Comparison of ENCODE assay signal across 8 cellular contexts in the genomic region with DNA sequence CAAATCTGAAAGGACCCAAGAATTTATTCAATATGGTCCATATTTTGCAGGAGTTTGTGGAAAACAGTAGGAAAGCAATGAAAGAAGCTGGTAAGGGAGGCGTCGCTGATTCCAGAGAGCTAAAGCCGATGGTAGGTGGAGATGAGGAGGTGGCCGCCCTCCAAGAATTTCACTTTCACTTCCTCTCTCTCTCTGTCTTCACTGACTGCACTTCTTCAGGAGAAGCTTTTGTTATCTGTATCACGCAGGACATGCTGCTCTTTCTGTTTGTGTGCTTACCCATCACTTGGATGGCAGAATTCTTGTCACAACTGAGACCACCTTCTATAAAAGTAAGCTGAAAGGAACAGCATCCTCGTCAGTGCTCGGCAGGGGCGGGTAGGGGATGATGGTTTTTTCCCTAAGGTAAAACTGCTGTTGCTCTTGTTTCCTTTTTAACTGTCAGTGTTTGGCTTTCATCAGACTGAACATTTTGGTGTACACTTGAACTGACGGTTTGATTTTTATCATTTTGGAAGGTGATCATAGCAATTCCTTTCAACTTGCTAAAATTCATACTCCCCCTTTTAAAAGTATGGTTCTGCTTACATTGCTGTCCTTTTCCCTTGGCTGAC.
DNase-seq lines count a peak whose midpoint lies in the region; ATAC-seq and TF ChIP-seq lines count a peak whose summit lies in the region.

No MANE protein-coding gene starts in this region.

- peak overlapping the region; percentile 72 to 76 for H3K4me3 Mint-ChIP-seq in stimulated activated naive B cell treated with anti-CD40 and anti-IgM and Interleukin-4, amounts not matched to agents 10 μg/mL and 1 μg/mL and 100 μg/mL, for 72 hours

- peak; percentile 33 for DNase-seq in stimulated activated CD4-positive, alpha-beta T cell treated with anti-CD3 and anti-CD28 coated beads, Interleukin-15, amount 100 ng/mL, for 24 hours
- no peak for DNase-seq in stimulated activated CD4-positive, alpha-beta T cell treated with anti-CD3 and anti-CD28 coated beads, Interleukin-12 subunit alpha, Interleukin-12 subunit beta, amount 100 ng/mL, for 4 hours
- DNase-seq in RWPE2 (ENCODE audit: low spot score): no peak
- no peak for DNase-seq in effector memory CD4-positive, alpha-beta T cell
- peak; percentile 11 for DNase-seq in stimulated activated naive B cell treated with anti-CD40 and anti-IgM and Interleukin-4, amounts not matched to agents 10 μg/mL and 1 μg/mL and 100 μg/mL, for 72 hours
- DNase-seq in HEK293T (ENCODE audit: extremely low spot score): no peak

- H3K4me1 Mint-ChIP-seq in stimulated activated naive B cell treated with anti-CD40 and anti-IgM and Interleukin-4, amounts not matched to agents 10 μg/mL and 1 μg/mL and 100 μg/mL, for 72 hours: peaks cover 6 to 11% of the 10 kb centered on the region in 2 donors

- H3K27ac ChIP-seq in RWPE2 (ENCODE audit: poor library complexity, severe bottlenecking): no peak overlapping the region
- no peak overlapping the region for H3K27ac ChIP-seq in effector memory CD4-positive, alpha-beta T cell (ENCODE audit: insufficient read depth, low read length, poor library complexity, severe bottlenecking)
- no peak overlapping the region for H3K27ac ChIP-seq in gastroesophageal sphincter

- peak overlapping the region; percentile 59 for H3K27ac Mint-ChIP-seq in stimulated activated naive B cell treated with anti-CD40 and anti-IgM and Interleukin-4, amounts not matched to agents 10 μg/mL and 1 μg/mL and 100 μg/mL, for 72 hours

- ATAC-seq in HG03039 (IDR thresholded peaks at IDR 0.05; ENCODE audit: unreplicated experiment): peak; percentile 98
- ATAC-seq in RWPE2 (ENCODE audit: low read depth): peak; percentile 76
- ATAC-seq in stimulated activated naive B cell treated with anti-CD40 and anti-IgM and Interleukin-4, amounts not matched to agents 10 μg/mL and 1 μg/mL and 100 μg/mL, for 72 hours (replicated peaks): peak; percentile 96 to 98
- ATAC-seq in gastroesophageal sphincter: no peak

- TF ChIP-seq EP300 in gastroesophageal sphincter (IDR thresholded peaks at IDR 0.05): no peak

- H3K9me3 ChIP-seq in RWPE2 (ENCODE audit: severe bottlenecking) (no peaks in the 10 kb centered on the region), gastroesophageal sphincter (no peaks in the 10 kb centered on the region)
- no peaks in the 10 kb centered on the region for H3K9me3 ChIP-seq in effector memory CD4-positive, alpha-beta T cell (ENCODE audit: control insufficient read depth, low read length)

- WGBS in gastroesophageal sphincter (ENCODE audit: low coverage in 1 of 2), 2 donors: 46 to 49% methylated on average over 8 to 9 of the region's 9 CpGs

- H3K27me3 Mint-ChIP-seq in stimulated activated naive B cell treated with anti-CD40 and anti-IgM and Interleukin-4, amounts not matched to agents 10 μg/mL and 1 μg/mL and 100 μg/mL, for 72 hours: no peaks in the 10 kb centered on the region

- H3K9me3 Mint-ChIP-seq in stimulated activated naive B cell treated with anti-CD40 and anti-IgM and Interleukin-4, amounts not matched to agents 10 μg/mL and 1 μg/mL and 100 μg/mL, for 72 hours: no peaks in the 10 kb centered on the region

- H3K36me3 ChIP-seq in RWPE2 (ENCODE audit: low read depth) (no peaks in the 10 kb centered on the region; the same call in none of the 2 replicates), gastroesophageal sphincter (peaks cover 0 to 31% of the 10 kb centered on the region in 2 donors)
- H3K36me3 ChIP-seq in effector memory CD4-positive, alpha-beta T cell (ENCODE audit: control insufficient read depth, insufficient read depth, low read length): no peaks in the 10 kb centered on the region

- no peak for TF ChIP-seq POLR2A in gastroesophageal sphincter (IDR thresholded peaks at IDR 0.05)

- CTCF ChIA-PET in HEK293T (lab: Yijun Ruan, JAX): no interaction called here

- H3K4me1 ChIP-seq in RWPE2 (ENCODE audit: insufficient read depth, poor library complexity, severe bottlenecking) (no peaks in the 10 kb centered on the region), gastroesophageal sphincter (no peaks in the 10 kb centered on the region)
- H3K4me1 ChIP-seq in effector memory CD4-positive, alpha-beta T cell (ENCODE audit: control insufficient read depth, insufficient read depth, low read length, poor library complexity, severe bottlenecking): no peaks in the 10 kb centered on the region

- H3K27me3 ChIP-seq in RWPE2 (ENCODE audit: insufficient read depth, poor library complexity, severe bottlenecking) (no peaks in the 10 kb centered on the region), gastroesophageal sphincter (no peaks in the 10 kb centered on the region)
- no peaks in the 10 kb centered on the region for H3K27me3 ChIP-seq in effector memory CD4-positive, alpha-beta T cell (replicated peaks; ENCODE audit: control insufficient read depth, insufficient read depth, low read length, poor library complexity, severe bottlenecking)

- H3K4me3 ChIP-seq in RWPE2 (ENCODE audit: severe bottlenecking) (peak overlapping the region; percentile 18), gastroesophageal sphincter (peak overlapping the region in 1 of 2 donors; percentile 23)
- H3K4me3 ChIP-seq in effector memory CD4-positive, alpha-beta T cell (ENCODE audit: insufficient read depth, low read depth, low read length, poor library complexity, severe bottlenecking): peak overlapping the region; percentile 41

- POLR2A ChIA-PET in HEK293T (lab: Yijun Ruan, JAX): no interaction called here

- H3K36me3 Mint-ChIP-seq in stimulated activated naive B cell treated with anti-CD40 and anti-IgM and Interleukin-4, amounts not matched to agents 10 μg/mL and 1 μg/mL and 100 μg/mL, for 72 hours: peaks cover 0 to 3% of the 10 kb centered on the region in 2 donors

- TF ChIP-seq CTCF in RWPE2 (IDR thresholded peaks at IDR 0.05; ENCODE audit: poor library complexity, severe bottlenecking) (no peak), gastroesophageal sphincter (IDR thresholded peaks at IDR 0.05) (no peak)

TF ChIP-seq in HEK293T, 16 proteins besides CTCF, POLR2A, EP300 and RAD21:
- TF ChIP-seq ARNT (IDR thresholded peaks at IDR 0.05): no peak
- TF ChIP-seq LEF1 (IDR thresholded peaks at IDR 0.05; ENCODE audit: borderline replicate concordance): no peak
- no peak for TF ChIP-seq SUZ12 (IDR thresholded peaks at IDR 0.05)
- TF ChIP-seq FOXK2 (IDR thresholded peaks at IDR 0.05): no peak
- no peak for TF ChIP-seq BHLHE40 (IDR thresholded peaks at IDR 0.05; ENCODE audit: borderline replicate concordance)
- TF ChIP-seq, protein P1, sequence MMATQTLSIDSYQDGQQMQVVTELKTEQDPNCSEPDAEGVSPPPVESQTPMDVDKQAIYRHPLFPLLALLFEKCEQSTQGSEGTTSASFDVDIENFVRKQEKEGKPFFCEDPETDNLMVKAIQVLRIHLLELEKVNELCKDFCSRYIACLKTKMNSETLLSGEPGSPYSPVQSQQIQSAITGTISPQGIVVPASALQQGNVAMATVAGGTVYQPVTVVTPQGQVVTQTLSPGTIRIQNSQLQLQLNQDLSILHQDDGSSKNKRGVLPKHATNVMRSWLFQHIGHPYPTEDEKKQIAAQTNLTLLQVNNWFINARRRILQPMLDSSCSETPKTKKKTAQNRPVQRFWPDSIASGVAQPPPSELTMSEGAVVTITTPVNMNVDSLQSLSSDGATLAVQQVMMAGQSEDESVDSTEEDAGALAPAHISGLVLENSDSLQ (IDR thresholded peaks at IDR 0.05): no peak
- no peak for TF ChIP-seq FOXA1 (IDR thresholded peaks at IDR 0.05)
- no peak for TF ChIP-seq ELF4 (IDR thresholded peaks at IDR 0.05)

Comparison
In these comparisons a context has a peak if more than half of its experiments do, and no peak if none do; other contexts are left out.
1. DNase-seq: peak in stimulated activated CD4-positive, alpha-beta T cell treated with anti-CD3 and anti-CD28 coated beads, Interleukin-15, amount 100 ng/mL, for 24 hours (single experiment) and stimulated activated naive B cell treated with anti-CD40 and anti-IgM and Interleukin-4, amounts not matched to agents 10 μg/mL and 1 μg/mL and 100 μg/mL, for 72 hours (single experiment); none in stimulated activated CD4-positive, alpha-beta T cell treated with anti-CD3 and anti-CD28 coated beads, Interleukin-12 subunit alpha, Interleukin-12 subunit beta, amount 100 ng/mL, for 4 hours (single experiment), RWPE2 (single experiment), effector memory CD4-positive, alpha-beta T cell (0 of 3) and HEK293T (single experiment).